1 cellular context compared by ENCODE assay signal in genomic region chr17:28404007-28404406, GRCh38.
A peak's percentile ranks its signal among the peaks of the same experiment; 100 is the strongest.
TF ChIP-seq lines count a peak whose summit lies in the region.

No MANE protein-coding gene starts in this region.

TF ChIP-seq in K562, 482 proteins besides CTCF, POLR2A, EP300 and RAD21:
- peak; percentile 68 for TF ChIP-seq MAFK (IDR thresholded peaks at IDR 0.05; ENCODE audit: low read length)
- no peak for TF ChIP-seq TRIM28 (IDR thresholded peaks at IDR 0.05)
- peak; percentile 27; the same call in 1 of the 2 replicates for TF ChIP-seq SPI1 (IDR thresholded peaks at IDR 0.05; ENCODE audit: borderline replicate concordance, low read depth, low read length)
- no peak for TF ChIP-seq ATF1 (CRISPR knock-in tag; IDR thresholded peaks at IDR 0.05)
- TF ChIP-seq ATF1 (tag; IDR thresholded peaks at IDR 0.05), result no peak
- peak; percentile 77 for TF ChIP-seq C11orf30 (IDR thresholded peaks at IDR 0.05; ENCODE audit: low read depth)
- TF ChIP-seq ZNF316 (IDR thresholded peaks at IDR 0.05), result peak; percentile 88
- TF ChIP-seq, protein P1, sequence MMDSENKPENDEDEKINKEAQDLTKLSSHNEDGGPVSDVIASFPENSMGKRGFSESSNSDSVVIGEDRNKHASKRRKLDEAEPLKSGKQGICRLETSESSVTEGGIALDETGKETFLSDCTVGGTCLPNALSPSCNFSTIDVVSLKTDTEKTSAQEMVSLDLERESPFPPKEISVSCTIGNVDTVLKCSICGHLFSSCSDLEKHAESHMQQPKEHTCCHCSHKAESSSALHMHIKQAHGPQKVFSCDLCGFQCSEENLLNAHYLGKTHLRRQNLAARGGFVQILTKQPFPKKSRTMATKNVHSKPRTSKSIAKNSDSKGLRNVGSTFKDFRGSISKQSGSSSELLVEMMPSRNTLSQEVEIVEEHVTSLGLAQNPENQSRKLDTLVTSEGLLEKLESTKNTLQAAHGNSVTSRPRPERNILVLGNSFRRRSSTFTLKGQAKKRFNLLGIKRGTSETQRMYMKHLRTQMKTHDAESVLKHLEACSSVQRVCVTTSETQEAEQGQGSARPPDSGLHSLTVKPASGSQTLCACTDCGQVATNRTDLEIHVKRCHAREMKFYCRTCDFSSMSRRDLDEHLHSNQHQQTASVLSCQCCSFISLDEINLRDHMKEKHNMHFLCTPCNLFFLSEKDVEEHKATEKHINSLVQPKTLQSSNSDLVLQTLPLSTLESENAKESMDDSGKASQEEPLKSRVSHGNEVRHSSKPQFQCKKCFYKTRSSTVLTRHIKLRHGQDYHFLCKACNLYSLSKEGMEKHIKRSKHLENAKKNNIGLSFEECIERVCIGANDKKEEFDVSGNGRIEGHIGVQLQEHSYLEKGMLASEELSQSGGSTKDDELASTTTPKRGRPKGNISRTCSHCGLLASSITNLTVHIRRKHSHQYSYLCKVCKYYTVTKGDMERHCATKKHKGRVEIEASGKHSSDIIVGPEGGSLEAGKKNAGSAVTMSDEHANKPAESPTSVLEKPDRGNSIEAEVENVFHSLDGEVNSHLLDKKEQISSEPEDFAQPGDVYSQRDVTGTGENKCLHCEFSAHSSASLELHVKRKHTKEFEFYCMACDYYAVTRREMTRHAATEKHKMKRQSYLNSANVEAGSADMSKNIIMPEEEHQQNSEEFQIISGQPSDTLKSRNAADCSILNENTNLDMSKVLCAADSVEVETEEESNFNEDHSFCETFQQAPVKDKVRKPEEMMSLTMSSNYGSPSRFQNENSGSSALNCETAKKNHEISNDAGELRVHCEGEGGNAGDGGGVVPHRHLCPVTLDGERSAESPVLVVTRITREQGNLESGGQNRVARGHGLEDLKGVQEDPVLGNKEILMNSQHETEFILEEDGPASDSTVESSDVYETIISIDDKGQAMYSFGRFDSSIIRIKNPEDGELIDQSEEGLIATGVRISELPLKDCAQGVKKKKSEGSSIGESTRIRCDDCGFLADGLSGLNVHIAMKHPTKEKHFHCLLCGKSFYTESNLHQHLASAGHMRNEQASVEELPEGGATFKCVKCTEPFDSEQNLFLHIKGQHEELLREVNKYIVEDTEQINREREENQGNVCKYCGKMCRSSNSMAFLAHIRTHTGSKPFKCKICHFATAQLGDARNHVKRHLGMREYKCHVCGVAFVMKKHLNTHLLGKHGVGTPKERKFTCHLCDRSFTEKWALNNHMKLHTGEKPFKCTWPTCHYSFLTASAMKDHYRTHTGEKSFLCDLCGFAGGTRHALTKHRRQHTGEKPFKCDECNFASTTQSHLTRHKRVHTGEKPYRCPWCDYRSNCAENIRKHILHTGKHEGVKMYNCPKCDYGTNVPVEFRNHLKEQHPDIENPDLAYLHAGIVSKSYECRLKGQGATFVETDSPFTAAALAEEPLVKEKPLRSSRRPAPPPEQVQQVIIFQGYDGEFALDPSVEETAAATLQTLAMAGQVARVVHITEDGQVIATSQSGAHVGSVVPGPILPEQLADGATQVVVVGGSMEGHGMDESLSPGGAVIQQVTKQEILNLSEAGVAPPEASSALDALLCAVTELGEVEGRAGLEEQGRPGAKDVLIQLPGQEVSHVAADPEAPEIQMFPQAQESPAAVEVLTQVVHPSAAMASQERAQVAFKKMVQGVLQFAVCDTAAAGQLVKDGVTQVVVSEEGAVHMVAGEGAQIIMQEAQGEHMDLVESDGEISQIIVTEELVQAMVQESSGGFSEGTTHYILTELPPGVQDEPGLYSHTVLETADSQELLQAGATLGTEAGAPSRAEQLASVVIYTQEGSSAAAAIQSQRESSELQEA (IDR thresholded peaks at IDR 0.05; ENCODE audit: low read depth), result no peak
- peak; percentile 79 for TF ChIP-seq MAFF (IDR thresholded peaks at IDR 0.05; ENCODE audit: low read length)
- peak; percentile 71 for TF ChIP-seq MAFG (tag; conservative IDR thresholded peaks at IDR 0.05)
- no peak for TF ChIP-seq ZNF347 (CRISPR knock-in tag; IDR thresholded peaks at IDR 0.05; ENCODE audit: low read depth)
- TF ChIP-seq TCF3 (CRISPR knock-in tag; IDR thresholded peaks at IDR 0.05), result no peak
TF ChIP-seq in K562: peak in this region for 6.
